ENCODE assay signal across 13 cellular contexts in the genomic region with DNA sequence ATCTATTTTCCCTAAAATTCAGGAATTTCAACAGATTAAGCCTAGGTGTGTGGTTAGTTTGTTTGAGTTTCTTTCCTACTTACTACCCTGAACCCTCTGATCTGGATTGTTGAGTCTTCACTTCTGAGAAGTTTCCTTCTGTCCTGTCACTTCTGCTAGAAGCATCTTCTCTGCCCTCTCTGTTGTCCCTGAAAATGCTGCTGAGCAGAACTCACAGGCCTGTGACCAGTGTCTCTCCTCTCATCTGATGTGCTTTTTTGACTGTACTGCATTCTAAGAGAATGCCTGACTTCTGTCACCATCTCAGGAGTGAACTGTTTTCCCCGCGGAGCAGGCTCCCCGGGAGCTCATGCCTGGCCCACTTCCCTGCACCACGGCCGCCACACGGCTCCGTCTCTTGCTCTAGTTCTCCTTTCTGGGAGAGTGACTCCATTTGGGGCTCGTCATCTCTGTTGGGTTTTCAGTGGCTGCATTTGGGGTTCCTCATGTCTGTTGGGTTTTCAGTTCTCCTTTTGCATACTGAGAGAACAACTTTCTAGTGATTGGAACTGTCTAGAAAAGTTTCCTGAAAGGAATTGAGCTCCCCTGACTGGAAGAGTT.
DNase-seq lines count a peak whose midpoint lies in the region; ATAC-seq lines count a peak whose summit lies in the region.
"Had no signal": no experiment of that assay in that cellular context is flagged by ENCODE, and none has a peak within 500 bp of the region (broad histone marks: within the 10 kb centered on the region; RNA-seq: fewer than 3 reads in every experiment).

No MANE protein-coding gene starts in this region.

- H3K27me3 Mint-ChIP-seq in stimulated activated naive B cell treated with anti-CD40 and anti-IgM and Interleukin-4, amounts not matched to agents 10 μg/mL and 1 μg/mL and 100 μg/mL, for 72 hours, result no peaks in the 10 kb centered on the region
- H3K27me3 Mint-ChIP-seq: activated T-helper 17 cell treated with anti-CD3 and anti-CD28 coated beads, Interleukin-2, amount 50 U/mL, for 72 hours had no signal

- H3K27ac Mint-ChIP-seq in stimulated activated naive B cell treated with anti-CD40 and anti-IgM and Interleukin-4, amounts not matched to agents 10 μg/mL and 1 μg/mL and 100 μg/mL, for 72 hours, result peak overlapping the region; percentile 62
- H3K27ac Mint-ChIP-seq: nephron had no signal

- peaks cover 24 to 42% of the 10 kb centered on the region in 2 donors for H3K4me1 Mint-ChIP-seq in stimulated activated naive B cell treated with anti-CD40 and anti-IgM and Interleukin-4, amounts not matched to agents 10 μg/mL and 1 μg/mL and 100 μg/mL, for 72 hours
- H3K4me1 Mint-ChIP-seq: nephron had no signal

- H3K36me3 Mint-ChIP-seq in stimulated activated naive B cell treated with anti-CD40 and anti-IgM and Interleukin-4, amounts not matched to agents 10 μg/mL and 1 μg/mL and 100 μg/mL, for 72 hours, result peaks cover 47 to 70% of the 10 kb centered on the region in 2 donors

- peak; percentile 92 to 96 for ATAC-seq in stimulated activated naive B cell treated with anti-CD40 and anti-IgM and Interleukin-4, amounts not matched to agents 10 μg/mL and 1 μg/mL and 100 μg/mL, for 72 hours (replicated peaks)

- DNase-seq in activated CD8-positive, alpha-beta memory T cell treated with anti-CD3 and anti-CD28 coated beads for 24 hours, result peak; percentile 28
- no peak for DNase-seq in activated CD8-positive, alpha-beta memory T cell treated with anti-CD3 and anti-CD28 coated beads, Interleukin-2, amount 50 U/mL, for 4 hours
- peak; percentile 80 for DNase-seq in NOMO-1 treated with DMSO at 0.1 percent for 48 hours (lab: John Stamatoyannopoulos, UW; ENCODE audit: unreplicated experiment)
- peak; percentile 38 for DNase-seq in germinal center (ENCODE audit: low spot score)
- DNase-seq in stimulated activated naive B cell treated with anti-CD40 and anti-IgM and Interleukin-4, amounts not matched to agents 10 μg/mL and 1 μg/mL and 100 μg/mL, for 72 hours, result peak; percentile 28
- DNase-seq in cerebellar nuclear complex (lab: John Stamatoyannopoulos, UW), result no peak
- DNase-seq in NCI-H82 treated with DMSO at 0.1 percent for 48 hours (lab: John Stamatoyannopoulos, UW; ENCODE audit: unreplicated experiment), result no peak
- DNase-seq in iPS-NIHi7 (ENCODE audit: extremely low spot score), result no peak
- DNase-seq: NCI-H187; NCI-H526; stimulated activated CD4-positive, alpha-beta T cell treated with anti-CD3 and anti-CD28 coated beads, Interleukin-4, amount 100 ng/mL, for 1 hour had no signal

- peak overlapping the region; percentile 52 to 56 for H3K4me3 Mint-ChIP-seq in stimulated activated naive B cell treated with anti-CD40 and anti-IgM and Interleukin-4, amounts not matched to agents 10 μg/mL and 1 μg/mL and 100 μg/mL, for 72 hours
- H3K4me3 Mint-ChIP-seq: activated T-helper 17 cell treated with anti-CD3 and anti-CD28 coated beads, Interleukin-2, amount 50 U/mL, for 72 hours; nephron had no signal

- no peaks in the 10 kb centered on the region for H3K9me3 Mint-ChIP-seq in stimulated activated naive B cell treated with anti-CD40 and anti-IgM and Interleukin-4, amounts not matched to agents 10 μg/mL and 1 μg/mL and 100 μg/mL, for 72 hours
- H3K9me3 Mint-ChIP-seq: activated T-helper 17 cell treated with anti-CD3 and anti-CD28 coated beads, Interleukin-2, amount 50 U/mL, for 72 hours had no signal

Comparison
In these comparisons a context has a peak if more than half of its experiments do, and no peak if none do; other contexts are left out.
1. DNase-seq: peak in activated CD8-positive, alpha-beta memory T cell treated with anti-CD3 and anti-CD28 coated beads for 24 hours (single experiment), NOMO-1 treated with DMSO at 0.1 percent for 48 hours (single experiment), germinal center (single experiment) and stimulated activated naive B cell treated with anti-CD40 and anti-IgM and Interleukin-4, amounts not matched to agents 10 μg/mL and 1 μg/mL and 100 μg/mL, for 72 hours (single experiment); none in activated CD8-positive, alpha-beta memory T cell treated with anti-CD3 and anti-CD28 coated beads, Interleukin-2, amount 50 U/mL, for 4 hours (single experiment), cerebellar nuclear complex (0 of 2), NCI-H82 treated with DMSO at 0.1 percent for 48 hours (single experiment) and iPS-NIHi7 (single experiment).